In genomic region chrX:79601336-79602131, GRCh38 we compare ENCODE assay signal across 14 cellular contexts.
"Had no signal": no experiment of that assay in that cellular context is flagged by ENCODE, and none has a peak within 500 bp of the region (broad histone marks: within the 10 kb centered on the region; RNA-seq: fewer than 3 reads in every experiment).

No MANE protein-coding gene starts in this region.

- H3K27ac Mint-ChIP-seq: activated CD8-positive, alpha-beta T cell treated with anti-CD3 and anti-CD28 coated beads for 36 hours; activated naive CD8-positive, alpha-beta T cell treated with anti-CD3 and anti-CD28 coated beads, Interleukin-2, amount 50 U/mL, for 24 hours; activated T-cell treated with anti-CD3 and anti-CD28 coated beads, Interleukin-2, amount 50 U/mL, for 72 hours had no signal

- DNase-seq: activated CD4-positive, alpha-beta T cell treated with anti-CD3 and anti-CD28 coated beads for 4 hours; activated CD8-positive, alpha-beta memory T cell treated with anti-CD3 and anti-CD28 coated beads, Interleukin-2, amount 50 U/mL, for 4 hours; activated CD8-positive, alpha-beta T cell treated with anti-CD3 and anti-CD28 coated beads for 36 hours; activated naive CD4-positive, alpha-beta T cell; activated naive CD8-positive, alpha-beta T cell treated with anti-CD3 and anti-CD28 coated beads, Interleukin-2, amount 50 U/mL, for 24 hours; activated T-cell treated with anti-CD3 and anti-CD28 coated beads, Interleukin-2, amount 50 U/mL, for 72 hours; foreskin melanocyte; head of caudate nucleus; islet precursor cell; pancreas; stimulated activated CD4-positive, alpha-beta T cell treated with anti-CD3 and anti-CD28 coated beads, Interleukin-4, amount 100 ng/mL, for 4 hours; thyroid gland; uterus had no signal

- H3K36me3 ChIP-seq: ascending aorta, pancreas, thyroid gland, uterus had no signal

- H3K9me3 Mint-ChIP-seq: activated CD8-positive, alpha-beta T cell treated with anti-CD3 and anti-CD28 coated beads for 36 hours; activated naive CD8-positive, alpha-beta T cell treated with anti-CD3 and anti-CD28 coated beads, Interleukin-2, amount 50 U/mL, for 24 hours; activated T-cell treated with anti-CD3 and anti-CD28 coated beads, Interleukin-2, amount 50 U/mL, for 72 hours had no signal

- H3K4me1 ChIP-seq: ascending aorta, pancreas, thyroid gland, uterus had no signal

- H3K4me3 Mint-ChIP-seq: activated CD8-positive, alpha-beta T cell treated with anti-CD3 and anti-CD28 coated beads for 36 hours; activated naive CD8-positive, alpha-beta T cell treated with anti-CD3 and anti-CD28 coated beads, Interleukin-2, amount 50 U/mL, for 24 hours; activated T-cell treated with anti-CD3 and anti-CD28 coated beads, Interleukin-2, amount 50 U/mL, for 72 hours had no signal

- H3K9me3 ChIP-seq: ascending aorta, pancreas, thyroid gland, uterus had no signal

- ATAC-seq: activated CD8-positive, alpha-beta T cell treated with anti-CD3 and anti-CD28 coated beads for 36 hours; activated naive CD8-positive, alpha-beta T cell treated with anti-CD3 and anti-CD28 coated beads, Interleukin-2, amount 50 U/mL, for 24 hours; activated T-cell treated with anti-CD3 and anti-CD28 coated beads, Interleukin-2, amount 50 U/mL, for 72 hours; pancreas had no signal

- H3K4me3 ChIP-seq: ascending aorta, pancreas, thyroid gland, uterus had no signal

- H3K27me3 Mint-ChIP-seq: activated naive CD8-positive, alpha-beta T cell treated with anti-CD3 and anti-CD28 coated beads, Interleukin-2, amount 50 U/mL, for 24 hours had no signal

- H3K4me1 Mint-ChIP-seq: activated naive CD8-positive, alpha-beta T cell treated with anti-CD3 and anti-CD28 coated beads, Interleukin-2, amount 50 U/mL, for 24 hours had no signal

- H3K27ac ChIP-seq: ascending aorta, pancreas, thyroid gland, uterus had no signal

- H3K27me3 ChIP-seq: ascending aorta, thyroid gland, uterus had no signal
